23 cellular contexts compared by ENCODE assay signal in genomic region chr6:95973976-95974375, GRCh38. TPM values are rescaled to one million over a fixed set of nuclear protein-coding genes. Genes with fewer than 3 reads are reported as not detected.
"Had no signal": no experiment of that assay in that cellular context is flagged by ENCODE, and none has a peak within 500 bp of the region (broad histone marks: within the 10 kb centered on the region; RNA-seq: fewer than 3 reads in every experiment).

No MANE protein-coding gene starts in this region.

- H3K27ac ChIP-seq: hepatocyte, neutrophil, psoas muscle, right lobe of liver, testis, tibial nerve, upper lobe of right lung, vagina had no signal

- H3K4me3 ChIP-seq: hepatocyte, lung, psoas muscle, right lobe of liver, testis, tibial nerve, upper lobe of right lung, vagina had no signal

- H3K27me3 ChIP-seq: hepatocyte, neutrophil, right lobe of liver, testis, tibial nerve, upper lobe of right lung, vagina had no signal

- H3K36me3 ChIP-seq: neutrophil, right lobe of liver, tibial nerve, upper lobe of right lung, vagina had no signal

- DNase-seq: endodermal cell; foreskin melanocyte; head of caudate nucleus; left colon; left ventricle myocardium superior; mesendoderm; naive thymus-derived CD8-positive, alpha-beta T cell; psoas muscle; retina; right lobe of liver; stimulated activated CD4-positive, alpha-beta T cell treated with anti-CD3 and anti-CD28 coated beads, Interleukin-4, amount 100 ng/mL, for 1 hour; stimulated activated naive B cell treated with anti-CD40 and anti-IgM and Interleukin-4, amounts not matched to agents 10 μg/mL and 1 μg/mL and 100 μg/mL, for 72 hours; stimulated activated naive CD8-positive, alpha-beta T cell treated with anti-CD3 and anti-CD28 coated beads, Interleukin-15, amount 100 ng/mL, for 72 hours; testis; upper lobe of right lung had no signal

- ATAC-seq: left colon; left ventricle myocardium superior; naive thymus-derived CD8-positive, alpha-beta T cell; psoas muscle; right lobe of liver; stimulated activated naive B cell treated with anti-CD40 and anti-IgM and Interleukin-4, amounts not matched to agents 10 μg/mL and 1 μg/mL and 100 μg/mL, for 72 hours; stimulated activated naive CD8-positive, alpha-beta T cell treated with anti-CD3 and anti-CD28 coated beads, Interleukin-15, amount 100 ng/mL, for 72 hours; upper lobe of right lung had no signal

- H3K9me3 ChIP-seq: neutrophil, right lobe of liver, testis, upper lobe of right lung, vagina had no signal

- H3K4me1 ChIP-seq: psoas muscle, right lobe of liver, testis, tibial nerve, upper lobe of right lung, vagina had no signal

RNA-seq across cellular contexts. Expression of gene FUT9, which starts 41.8 kb away (rescaled TPM):
- total RNA-seq: endothelial cell of umbilical vein; left ventricle myocardium superior; naive thymus-derived CD8-positive, alpha-beta T cell; osteoblast; psoas muscle; right lobe of liver; subcutaneous adipose tissue; tibial nerve; upper lobe of right lung; vagina had no signal
